ENCODE assay signal across 1 cellular context in the genomic region with DNA sequence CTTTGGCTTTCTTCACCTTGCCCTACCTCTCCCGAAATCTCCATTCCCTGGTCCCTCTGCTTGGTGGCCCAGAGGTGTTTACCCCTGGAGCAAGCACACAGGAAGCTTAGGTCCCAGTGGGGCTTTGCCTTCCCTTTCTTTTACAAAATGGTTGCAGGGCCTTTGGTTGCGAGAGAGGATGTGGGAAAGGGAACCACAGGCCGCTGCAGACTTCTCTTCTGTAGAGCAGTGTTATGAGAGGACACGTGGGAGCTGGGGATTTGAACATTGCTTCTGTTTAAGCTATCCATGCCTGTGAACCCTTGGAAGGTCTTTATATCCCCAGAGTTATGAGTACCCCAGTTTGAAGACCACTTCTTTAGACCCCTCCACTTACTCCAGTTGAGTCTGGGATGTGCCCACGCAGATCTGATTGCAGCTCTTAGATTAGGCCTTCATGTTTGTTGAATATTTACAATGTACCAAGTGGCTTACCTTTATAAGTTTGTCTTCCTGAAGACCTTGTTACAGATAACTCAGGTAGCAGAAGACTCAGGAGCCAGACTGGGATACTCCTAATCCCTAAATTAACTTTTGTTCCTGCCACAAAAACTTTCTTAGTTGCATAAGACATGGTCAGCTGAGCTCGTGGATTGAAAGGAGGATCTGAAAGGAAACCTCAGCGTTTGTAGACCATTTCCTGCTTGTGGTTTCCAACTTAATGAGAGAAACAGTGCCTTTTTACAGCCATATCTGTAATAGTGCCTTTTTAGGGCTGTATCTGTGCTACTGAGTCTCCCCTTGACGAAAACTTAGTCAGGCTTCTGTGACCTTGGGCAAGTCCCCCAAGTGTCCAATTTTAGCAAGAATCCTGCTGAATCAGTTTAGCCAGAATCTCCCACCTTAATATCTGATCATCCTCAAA.
TF ChIP-seq lines count a peak whose summit lies in the region.

No MANE protein-coding gene starts in this region.

TF ChIP-seq in SK-N-SH, 30 proteins besides CTCF, POLR2A, EP300 and RAD21 (continued from another document):
- TF ChIP-seq REST (IDR thresholded peaks at IDR 0.05; ENCODE audit: low read depth, low read length), result no peak
- TF ChIP-seq, protein P1, sequence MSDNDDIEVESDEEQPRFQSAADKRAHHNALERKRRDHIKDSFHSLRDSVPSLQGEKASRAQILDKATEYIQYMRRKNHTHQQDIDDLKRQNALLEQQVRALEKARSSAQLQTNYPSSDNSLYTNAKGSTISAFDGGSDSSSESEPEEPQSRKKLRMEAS (IDR thresholded peaks at IDR 0.05; ENCODE audit: low read depth), result no peak
- TF ChIP-seq, protein P2, sequence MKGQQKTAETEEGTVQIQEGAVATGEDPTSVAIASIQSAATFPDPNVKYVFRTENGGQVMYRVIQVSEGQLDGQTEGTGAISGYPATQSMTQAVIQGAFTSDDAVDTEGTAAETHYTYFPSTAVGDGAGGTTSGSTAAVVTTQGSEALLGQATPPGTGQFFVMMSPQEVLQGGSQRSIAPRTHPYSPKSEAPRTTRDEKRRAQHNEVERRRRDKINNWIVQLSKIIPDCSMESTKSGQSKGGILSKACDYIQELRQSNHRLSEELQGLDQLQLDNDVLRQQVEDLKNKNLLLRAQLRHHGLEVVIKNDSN (IDR thresholded peaks at IDR 0.05; ENCODE audit: borderline replicate concordance, low read depth), result no peak
- no peak for TF ChIP-seq TAF1 (IDR thresholded peaks at IDR 0.05; ENCODE audit: borderline replicate concordance, low read depth, low read length)
- no peak for TF ChIP-seq TCF12 (IDR thresholded peaks at IDR 0.05)
- no peak for TF ChIP-seq NRF1 (IDR thresholded peaks at IDR 0.05; ENCODE audit: low read depth, low read length)
- TF ChIP-seq SMC3 (IDR thresholded peaks at IDR 0.05; ENCODE audit: low read depth, low read length), result no peak
